Comparison of ENCODE assay signal across 9 cellular contexts in the genomic region with DNA sequence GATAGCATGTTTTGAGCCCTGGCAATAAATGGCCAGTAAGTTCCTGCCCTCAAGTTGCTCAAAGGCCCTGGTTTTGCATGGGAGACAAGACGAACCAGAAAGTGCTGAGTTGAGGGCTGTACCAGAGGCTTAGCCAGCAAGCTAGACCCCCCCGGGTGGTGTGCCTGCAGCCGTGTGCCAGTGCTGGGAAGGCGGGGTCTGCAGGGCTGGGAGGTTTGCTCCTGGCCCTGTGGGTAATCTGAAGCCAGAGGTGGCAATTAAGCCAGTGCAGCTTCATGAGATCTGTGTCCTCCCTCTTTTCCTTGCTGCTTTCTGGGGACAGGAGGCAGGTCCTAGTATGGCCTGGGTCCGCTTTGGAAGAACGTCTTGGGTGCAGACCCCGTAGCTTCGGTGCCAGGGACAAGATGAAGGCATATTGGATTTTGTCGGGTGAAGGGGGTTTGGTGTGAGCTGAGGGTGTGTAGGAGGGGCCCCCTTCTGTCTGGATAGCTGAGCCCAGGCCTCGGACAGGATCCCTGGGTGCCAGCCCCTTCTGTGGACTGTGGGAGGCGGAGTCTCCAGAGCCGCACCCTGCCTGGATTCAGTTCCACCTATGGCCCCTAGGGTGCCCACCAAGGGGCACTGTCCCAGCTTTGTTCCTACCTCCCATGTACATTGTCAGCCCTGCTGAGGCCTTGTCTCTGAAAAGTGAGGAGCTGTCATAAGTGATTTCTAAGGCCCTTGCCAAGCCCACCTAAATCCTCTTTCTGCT.
DNase-seq lines count a peak whose midpoint lies in the region; TF ChIP-seq lines count a peak whose summit lies in the region.
"Had no signal": no experiment of that assay in that cellular context is flagged by ENCODE, and none has a peak within 500 bp of the region (broad histone marks: within the 10 kb centered on the region; RNA-seq: fewer than 3 reads in every experiment).

No MANE protein-coding gene starts in this region.

- no peak overlapping the region for H3K4me3 ChIP-seq in WERI-Rb-1 (ENCODE audit: low read depth, low read length)
- no peak overlapping the region for H3K4me3 ChIP-seq in effector memory CD4-positive, alpha-beta T cell (ENCODE audit: insufficient read depth, low read depth, low read length, poor library complexity, severe bottlenecking)

- H3K4me3 Mint-ChIP-seq in nephron, result peak overlapping the region in 2 of 3 experiments; percentile 30 to 69

- H3K4me1 Mint-ChIP-seq in nephron, result peaks cover 98% of the 10 kb centered on the region

- H3K36me3 Mint-ChIP-seq in nephron (ENCODE audit: low read depth), result no peaks in the 10 kb centered on the region

- H3K27me3 Mint-ChIP-seq in nephron (ENCODE audit: low read depth), result peaks cover 7% of the 10 kb centered on the region

- intact Hi-C loops in head of caudate nucleus (cut with DNase I), result no loop called here

- TF ChIP-seq CTCF in WERI-Rb-1 (IDR thresholded peaks at IDR 0.05; ENCODE audit: low read depth, low read length) (peak; percentile 77), nephron (IDR thresholded peaks at IDR 0.05; ENCODE audit: unreplicated experiment in 3 of 3) (peak; percentile 19 to 41 (median 39))

- no peaks in the 10 kb centered on the region for H3K9me3 Mint-ChIP-seq in nephron

- peak overlapping the region; percentile 80 to 98 (median 98) for H3K27ac Mint-ChIP-seq in nephron

- peaks cover 3% of the 10 kb centered on the region for H3K36me3 ChIP-seq in WERI-Rb-1
- no peaks in the 10 kb centered on the region for H3K36me3 ChIP-seq in effector memory CD4-positive, alpha-beta T cell (ENCODE audit: control insufficient read depth, insufficient read depth, low read length)

- DNase-seq in DMS153 (lab: John Stamatoyannopoulos, UW) (peak; percentile 30), HuH-7 (ENCODE audit: low spot score) (peak; percentile 89), WERI-Rb-1 (peak; percentile 76), NCI-H2196 treated with DMSO at 0.1 percent for 48 hours (lab: John Stamatoyannopoulos, UW; ENCODE audit: unreplicated experiment) (no peak), amniotic stem cell (lab: John Stamatoyannopoulos, UW) (no peak), head of caudate nucleus (no peak)
- no peak for DNase-seq in effector memory CD4-positive, alpha-beta T cell
- DNase-seq: activated effector memory CD4-positive, alpha-beta T cell treated with Interleukin-2 at 50 U/mL for 16 hours had no signal

- no peaks in the 10 kb centered on the region for H3K9me3 ChIP-seq in WERI-Rb-1 (ENCODE audit: severe bottlenecking)
- no peaks in the 10 kb centered on the region for H3K9me3 ChIP-seq in effector memory CD4-positive, alpha-beta T cell (ENCODE audit: control insufficient read depth, low read length)

- no peaks in the 10 kb centered on the region for H3K27me3 ChIP-seq in WERI-Rb-1 (ENCODE audit: insufficient read depth, low read depth, severe bottlenecking)
- peaks cover 12% of the 10 kb centered on the region for H3K27me3 ChIP-seq in effector memory CD4-positive, alpha-beta T cell (replicated peaks; ENCODE audit: control insufficient read depth, insufficient read depth, low read length, poor library complexity, severe bottlenecking)

- no peaks in the 10 kb centered on the region for H3K4me1 ChIP-seq in effector memory CD4-positive, alpha-beta T cell (ENCODE audit: control insufficient read depth, insufficient read depth, low read length, poor library complexity, severe bottlenecking)

- peak overlapping the region; percentile 37; the same call in 1 of the 2 replicates for H3K27ac ChIP-seq in WERI-Rb-1
- no peak overlapping the region for H3K27ac ChIP-seq in effector memory CD4-positive, alpha-beta T cell (ENCODE audit: insufficient read depth, low read length, poor library complexity, severe bottlenecking)

Comparison
In these comparisons a context has a peak if more than half of its experiments do, and no peak if none do; other contexts are left out.
1. DNase-seq: peak in DMS153 (single experiment), HuH-7 (single experiment) and WERI-Rb-1 (single experiment); none in NCI-H2196 treated with DMSO at 0.1 percent for 48 hours (single experiment), amniotic stem cell (single experiment), head of caudate nucleus (0 of 42) and effector memory CD4-positive, alpha-beta T cell (0 of 3).